In the genomic region with DNA sequence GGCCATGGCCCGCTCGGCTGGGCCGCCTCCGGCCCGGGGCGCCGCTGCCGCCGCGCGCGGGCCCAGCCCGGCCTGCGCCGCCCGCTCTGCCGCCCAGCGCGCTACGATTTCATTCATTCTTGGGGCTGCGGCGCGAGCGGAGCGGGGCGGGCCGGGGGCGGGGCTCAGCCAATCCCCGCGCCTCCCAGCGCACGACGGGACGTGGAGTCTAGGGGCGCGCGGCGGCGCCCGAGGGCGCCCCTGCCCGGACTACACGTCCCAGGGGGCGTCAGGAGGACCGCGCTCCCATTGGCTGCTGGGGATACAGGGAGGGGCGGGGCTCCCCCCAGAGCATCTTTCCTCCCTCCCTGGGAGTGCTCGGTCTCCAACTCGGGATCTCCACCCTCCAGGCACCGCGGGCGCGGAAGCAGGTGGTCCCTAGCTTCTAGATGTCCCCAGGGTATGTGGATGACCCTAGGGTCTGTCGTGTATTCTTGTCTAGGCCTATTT, we compare ENCODE assay signal across 8 cellular contexts. TPM values are rescaled to one million over a fixed set of nuclear protein-coding genes. Genes with fewer than 3 reads are reported as not detected.
DNase-seq lines count a peak whose midpoint lies in the region; ATAC-seq and TF ChIP-seq lines count a peak whose summit lies in the region.

No MANE protein-coding gene starts in this region.

- no peaks in the 10 kb centered on the region for H3K9me3 ChIP-seq in ectodermal cell (ENCODE audit: control insufficient read depth, low read length)

- no peak overlapping the region for H3K4me3 Mint-ChIP-seq in stimulated activated memory B cell treated with anti-CD40 and anti-IgM and Interleukin-4, amounts not matched to agents 10 μg/mL and 1 μg/mL and 100 μg/mL, for 72 hours

- WGBS in ectodermal cell, 2 experiments = 0 to 1% methylated on average over 54 of the region's 54 CpGs

- H3K36me3 Mint-ChIP-seq in stimulated activated memory B cell treated with anti-CD40 and anti-IgM and Interleukin-4, amounts not matched to agents 10 μg/mL and 1 μg/mL and 100 μg/mL, for 72 hours = no peaks in the 10 kb centered on the region

- H3K9me3 Mint-ChIP-seq in stimulated activated memory B cell treated with anti-CD40 and anti-IgM and Interleukin-4, amounts not matched to agents 10 μg/mL and 1 μg/mL and 100 μg/mL, for 72 hours = no peaks in the 10 kb centered on the region

- no peaks in the 10 kb centered on the region for H3K36me3 ChIP-seq in ectodermal cell (ENCODE audit: control insufficient read depth, insufficient read depth, low read length)

- no peak overlapping the region for H3K27ac Mint-ChIP-seq in stimulated activated memory B cell treated with anti-CD40 and anti-IgM and Interleukin-4, amounts not matched to agents 10 μg/mL and 1 μg/mL and 100 μg/mL, for 72 hours

- H3K27ac ChIP-seq in ectodermal cell (ENCODE audit: insufficient read depth, low read depth, low read length, poor library complexity, severe bottlenecking) = no peak overlapping the region

- peaks cover 93% of the 10 kb centered on the region for H3K27me3 Mint-ChIP-seq in stimulated activated memory B cell treated with anti-CD40 and anti-IgM and Interleukin-4, amounts not matched to agents 10 μg/mL and 1 μg/mL and 100 μg/mL, for 72 hours

- peaks cover 36% of the 10 kb centered on the region for H3K4me1 Mint-ChIP-seq in stimulated activated memory B cell treated with anti-CD40 and anti-IgM and Interleukin-4, amounts not matched to agents 10 μg/mL and 1 μg/mL and 100 μg/mL, for 72 hours

- peaks cover 47% of the 10 kb centered on the region for H3K27me3 ChIP-seq in ectodermal cell (ENCODE audit: control insufficient read depth, insufficient read depth, low read length, poor library complexity, severe bottlenecking)

- ATAC-seq in HG03045 (IDR thresholded peaks at IDR 0.05; ENCODE audit: unreplicated experiment) = peak; percentile 56
- peak; percentile 85 for ATAC-seq in stimulated activated memory B cell treated with anti-CD40 and anti-IgM and Interleukin-4, amounts not matched to agents 10 μg/mL and 1 μg/mL and 100 μg/mL, for 72 hours
- no peak for ATAC-seq in HG03469 (IDR thresholded peaks at IDR 0.05; ENCODE audit: unreplicated experiment)

- DNase-seq in GM10266 (ENCODE audit: extremely low spot score) = peak; percentile 92
- peak; percentile 66 for DNase-seq in NCI-H524 treated with DMSO at 0.1 percent for 48 hours (lab: John Stamatoyannopoulos, UW)
- peak; percentile 50 to 51 for DNase-seq in activated CD4-positive, alpha-beta T cell treated with anti-CD3 and anti-CD28 coated beads, Interleukin-2, amount 50 U/mL, for 4 hours
- peak; percentile 90 for DNase-seq in middle frontal gyrus (ENCODE audit: extremely low spot score, low spot score)

- H3K4me1 ChIP-seq in ectodermal cell (ENCODE audit: control insufficient read depth, insufficient read depth, low read length) = peaks cover 5% of the 10 kb centered on the region

- no peak for TF ChIP-seq CTCF in GM10266 (IDR thresholded peaks at IDR 0.05; ENCODE audit: control insufficient read depth, insufficient read depth, low read depth, missing control alignments)

- peak overlapping the region; percentile 56 for H3K4me3 ChIP-seq in ectodermal cell (ENCODE audit: insufficient read depth, low read depth, low read length)

RNA-seq across cellular contexts. Expression of gene DPF1, which starts 5.6 kb away (rescaled TPM):
- 12.4 TPM for polyA plus RNA-seq in ectodermal cell (2013, experiment 1 of 4)
- 9.2 TPM for polyA plus RNA-seq in ectodermal cell (2013, experiment 2 of 4)
- polyA plus RNA-seq in ectodermal cell (2013, experiment 3 of 4) = 8.4 TPM
- 8.2 TPM for polyA plus RNA-seq in ectodermal cell (2013, experiment 4 of 4)

RNA-seq across cellular contexts. Expression of gene PPP1R14A, which starts 26.5 kb away (rescaled TPM):
- 3.2 TPM for polyA plus RNA-seq in ectodermal cell (2013, experiment 1 of 4)
- 3.5 TPM for polyA plus RNA-seq in ectodermal cell (2013, experiment 2 of 4)
- polyA plus RNA-seq in ectodermal cell (2013, experiment 3 of 4) = 6.0 TPM
- 4.8 TPM for polyA plus RNA-seq in ectodermal cell (2013, experiment 4 of 4)

RNA-seq across cellular contexts. Expression of gene SPINT2, which starts 34.7 kb away (rescaled TPM):
- 128 TPM for polyA plus RNA-seq in ectodermal cell (2013, experiment 1 of 4)
- polyA plus RNA-seq in ectodermal cell (2013, experiment 2 of 4) = 141 TPM
- polyA plus RNA-seq in ectodermal cell (2013, experiment 3 of 4) = 124 TPM
- polyA plus RNA-seq in ectodermal cell (2013, experiment 4 of 4) = 141 TPM
